ENCODE assay signal across 1 cellular context in the genomic region with DNA sequence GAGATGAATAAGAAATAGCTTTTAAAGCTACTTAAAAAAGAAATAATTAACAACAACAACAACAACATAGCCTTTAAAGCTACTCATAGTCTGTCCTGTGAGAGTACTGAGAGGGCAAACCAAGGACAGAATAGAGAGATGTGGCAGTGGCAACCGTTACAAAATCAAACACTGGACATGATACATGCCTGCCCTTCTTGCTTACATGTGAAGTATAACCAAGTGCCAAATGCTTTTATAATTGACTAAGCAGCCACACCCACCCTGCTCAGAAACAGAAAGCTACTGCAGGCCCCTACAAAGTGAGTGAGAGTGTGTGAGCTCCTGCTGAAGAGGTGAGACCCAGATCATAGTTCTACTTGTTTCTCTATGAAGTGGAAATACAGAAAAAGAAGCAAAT.
TF ChIP-seq lines count a peak whose summit lies in the region.

No MANE protein-coding gene starts in this region.

TF ChIP-seq in HepG2, 621 proteins besides CTCF, POLR2A, EP300 and RAD21:
- TF ChIP-seq RBM22 (optimal IDR thresholded peaks at IDR 0.05; ENCODE audit: low read length) (peak; percentile 23), ZNF121 (CRISPR knock-in tag; IDR thresholded peaks at IDR 0.05) (no peak), FOXA3 (CRISPR knock-in tag; IDR thresholded peaks at IDR 0.05) (no peak), ZNF556 (CRISPR knock-in tag; IDR thresholded peaks at IDR 0.05; ENCODE audit: borderline replicate concordance) (no peak), ZC3H13 (CRISPR knock-in tag; IDR thresholded peaks at IDR 0.05) (no peak), MEIS2 (CRISPR knock-in tag; IDR thresholded peaks at IDR 0.05) (no peak), ZNF687 (CRISPR knock-in tag; IDR thresholded peaks at IDR 0.05) (no peak), NBN (conservative IDR thresholded peaks at IDR 0.05) (no peak)
TF ChIP-seq in HepG2: peak in this region for 1.
